ENCODE assay signal across 13 cellular contexts in the genomic region with DNA sequence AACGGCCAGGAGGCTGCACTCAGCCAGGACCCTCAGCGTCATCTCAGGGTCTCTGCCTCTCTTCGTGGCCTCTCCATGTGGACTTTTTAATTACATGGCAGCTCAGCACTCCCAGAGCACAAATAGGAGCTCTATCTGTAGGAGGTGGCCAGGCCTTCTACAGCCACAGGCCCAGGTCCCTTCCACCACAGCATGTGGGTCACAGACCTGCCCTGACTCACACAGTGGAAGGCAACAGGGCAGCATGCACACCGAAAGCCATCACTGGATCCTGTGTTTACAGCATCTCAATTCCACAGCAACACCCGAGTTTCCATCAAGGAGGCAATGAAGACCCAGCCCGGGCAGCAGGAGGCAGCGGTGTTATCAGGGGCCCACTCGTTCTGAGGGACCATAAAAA.
DNase-seq lines count a peak whose midpoint lies in the region; ATAC-seq and TF ChIP-seq lines count a peak whose summit lies in the region.
"Had no signal": no experiment of that assay in that cellular context is flagged by ENCODE, and none has a peak within 500 bp of the region (broad histone marks: within the 10 kb centered on the region; RNA-seq: fewer than 3 reads in every experiment).

No MANE protein-coding gene starts in this region.

- no peaks in the 10 kb centered on the region for H3K79me2 ChIP-seq in parathyroid adenoma

- no peak overlapping the region for H3K9ac ChIP-seq in parathyroid adenoma

- no peaks in the 10 kb centered on the region for H3K36me3 Mint-ChIP-seq in T-helper 2 cell treated with Interferon-gamma antibody and Interleukin-4, amounts not matched to agents 5 μg/mL and 100 μg/mL, for 36 hours (ENCODE audit: low read depth)
- H3K36me3 Mint-ChIP-seq: activated naive CD8-positive, alpha-beta T cell; immature natural killer cell had no signal

- H3K4me3 ChIP-seq in left ventricle myocardium inferior (no peak overlapping the region), fibroblast of mammary gland (ENCODE audit: control insufficient read depth, low read depth, low read length) (no peak overlapping the region), parathyroid adenoma (ENCODE audit: low read depth, low read length) (no peak overlapping the region), MG63 (no peak overlapping the region)

- ATAC-seq in GM21786 (IDR thresholded peaks at IDR 0.05; ENCODE audit: unreplicated experiment), result no peak

- H3K9me3 Mint-ChIP-seq in T-helper 2 cell treated with Interferon-gamma antibody and Interleukin-4, amounts not matched to agents 5 μg/mL and 100 μg/mL, for 36 hours, result no peaks in the 10 kb centered on the region
- H3K9me3 Mint-ChIP-seq: immature natural killer cell had no signal

- H3K27me3 ChIP-seq in left ventricle myocardium inferior (ENCODE audit: low read depth), result no peaks in the 10 kb centered on the region
- H3K27me3 ChIP-seq in parathyroid adenoma (ENCODE audit: control insufficient read depth, insufficient read depth, low read length), result no peaks in the 10 kb centered on the region
- no peaks in the 10 kb centered on the region for H3K27me3 ChIP-seq in MG63

- H3K4me2 ChIP-seq in parathyroid adenoma (ENCODE audit: low read length), result no peak overlapping the region

- no peak overlapping the region for H3K27ac Mint-ChIP-seq in T-helper 2 cell treated with Interferon-gamma antibody and Interleukin-4, amounts not matched to agents 5 μg/mL and 100 μg/mL, for 36 hours
- H3K27ac Mint-ChIP-seq: activated naive CD8-positive, alpha-beta T cell had no signal

- H3K36me3 ChIP-seq in left ventricle myocardium inferior, result no peaks in the 10 kb centered on the region
- no peaks in the 10 kb centered on the region for H3K36me3 ChIP-seq in parathyroid adenoma (ENCODE audit: control insufficient read depth, insufficient read depth, low read length)
- no peaks in the 10 kb centered on the region for H3K36me3 ChIP-seq in MG63

- no peak overlapping the region for H2AFZ ChIP-seq in parathyroid adenoma

- H3K4me1 ChIP-seq in left ventricle myocardium inferior (peaks cover 85% of the 10 kb centered on the region), parathyroid adenoma (peaks cover 6% of the 10 kb centered on the region)

- DNase-seq in left ventricle myocardium inferior, result no peak
- DNase-seq in cardiac septum (ENCODE audit: low spot score), result no peak
- peak; percentile 32 for DNase-seq in fibroblast of mammary gland (ENCODE audit: low read depth)
- DNase-seq in MG63, result no peak
- DNase-seq in activated CD4-positive, alpha-beta T cell treated with anti-CD3 and anti-CD28 coated beads for 4 hours, result no peak
- no peak for DNase-seq in T-helper 2 cell treated with Interferon-gamma antibody and Interleukin-4, amounts not matched to agents 5 μg/mL and 100 μg/mL, for 36 hours (ENCODE audit: low spot score)
- DNase-seq: DMS79 treated with DMSO at 0.1 percent for 48 hours, immature natural killer cell, NCI-H1417 treated with DMSO at 0.1 percent for 48 hours, NCI-H526 had no signal

- H3K27ac ChIP-seq in left ventricle myocardium inferior (replicated peaks) (peak overlapping the region; percentile 87), parathyroid adenoma (peak overlapping the region; percentile 38)

- peaks cover 38% of the 10 kb centered on the region for H3K4me1 Mint-ChIP-seq in T-helper 2 cell treated with Interferon-gamma antibody and Interleukin-4, amounts not matched to agents 5 μg/mL and 100 μg/mL, for 36 hours (ENCODE audit: low read depth)

- no peak overlapping the region for H3K4me3 Mint-ChIP-seq in T-helper 2 cell treated with Interferon-gamma antibody and Interleukin-4, amounts not matched to agents 5 μg/mL and 100 μg/mL, for 36 hours
- H3K4me3 Mint-ChIP-seq: activated naive CD8-positive, alpha-beta T cell; immature natural killer cell had no signal

- TF ChIP-seq CTCF in left ventricle myocardium inferior (IDR thresholded peaks at IDR 0.05; ENCODE audit: borderline replicate concordance), result no peak
- TF ChIP-seq CTCF in fibroblast of mammary gland (conservative IDR thresholded peaks at IDR 0.05; ENCODE audit: control insufficient read depth, insufficient read depth, low read depth, low read length), result no peak
- TF ChIP-seq CTCF in parathyroid adenoma (IDR thresholded peaks at IDR 0.05), result no peak

- intact Hi-C loops in left ventricle myocardium inferior (cut with micrococcal nuclease), result no loop called here
- intact Hi-C loops in cardiac septum (cut with DNase I), result loop anchor here (5.0 kb wide), 2 partner anchors 50 to 90 kb away; no protein-coding TSS in a partner anchor

- no peaks in the 10 kb centered on the region for H3K9me3 ChIP-seq in left ventricle myocardium inferior (replicated peaks)
- no peaks in the 10 kb centered on the region for H3K9me3 ChIP-seq in parathyroid adenoma (ENCODE audit: control insufficient read depth, low read length)
- no peaks in the 10 kb centered on the region for H3K9me3 ChIP-seq in MG63

- H3K27me3 Mint-ChIP-seq in T-helper 2 cell treated with Interferon-gamma antibody and Interleukin-4, amounts not matched to agents 5 μg/mL and 100 μg/mL, for 36 hours (ENCODE audit: low read depth), result peaks cover 3% of the 10 kb centered on the region
- H3K27me3 Mint-ChIP-seq: activated naive CD8-positive, alpha-beta T cell had no signal
